In the genomic region with DNA sequence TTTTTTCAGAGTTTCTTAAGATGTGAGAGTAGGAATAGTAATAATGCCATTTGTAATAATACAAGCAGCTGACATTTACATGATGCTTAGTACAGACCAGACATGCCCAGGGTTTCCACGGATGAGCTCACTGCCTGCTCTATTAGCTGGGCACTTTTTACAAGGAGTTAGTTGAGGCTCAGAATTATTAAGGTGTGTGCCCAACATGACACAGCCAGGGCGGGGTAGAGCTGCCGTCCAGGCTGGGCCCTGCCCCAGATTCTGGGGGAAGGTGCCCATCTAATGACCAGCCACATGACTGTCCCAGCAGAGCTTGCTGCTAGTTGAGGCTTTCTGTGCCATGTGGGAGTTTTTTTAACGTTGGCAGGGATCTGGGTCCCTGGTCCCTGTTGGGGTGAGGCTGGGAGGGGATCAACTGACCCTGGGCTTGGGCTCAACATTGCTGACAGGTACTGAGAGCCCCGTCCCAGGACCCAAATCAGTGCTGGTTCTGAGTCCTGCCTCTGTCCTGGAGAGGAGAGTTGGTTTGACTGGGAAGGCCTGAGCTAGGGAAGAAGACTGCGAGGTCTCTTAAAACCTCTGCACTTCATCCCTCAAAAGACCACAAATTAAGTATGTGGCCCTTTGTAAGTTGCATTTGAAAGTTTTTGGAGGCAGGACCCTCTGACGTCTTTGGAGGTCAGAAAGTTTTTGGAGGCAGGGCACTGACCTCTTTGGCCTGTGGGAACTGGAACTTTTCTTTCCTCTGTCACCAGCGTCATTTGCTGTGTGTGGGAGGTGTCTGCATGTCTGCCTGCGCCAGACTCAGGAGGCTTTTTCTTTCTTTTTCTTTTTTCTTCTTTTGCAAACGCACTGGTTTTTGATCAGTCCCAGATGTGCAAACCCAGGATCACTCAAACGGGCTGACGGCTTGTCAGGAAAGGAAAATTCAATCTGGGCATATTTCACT, we compare ENCODE assay signal across 12 cellular contexts. TPM values are rescaled to one million over a fixed set of nuclear protein-coding genes. Genes with fewer than 3 reads are reported as not detected.
DNase-seq lines count a peak whose midpoint lies in the region; ATAC-seq and TF ChIP-seq lines count a peak whose summit lies in the region.
"Had no signal": no experiment of that assay in that cellular context is flagged by ENCODE, and none has a peak within 500 bp of the region (broad histone marks: within the 10 kb centered on the region; RNA-seq: fewer than 3 reads in every experiment).

No MANE protein-coding gene starts in this region.

- no peaks in the 10 kb centered on the region for H3K9me3 ChIP-seq in smooth muscle cell (replicated peaks; ENCODE audit: low read depth)
- H3K9me3 ChIP-seq: MG63, pancreas had no signal

- H3K27me3 Mint-ChIP-seq in endothelial cell (ENCODE audit: unreplicated experiment) = peaks cover 8% of the 10 kb centered on the region

- H3K4me3 ChIP-seq in dorsolateral prefrontal cortex (peak overlapping the region in 34 of 59 donors; percentile 1 to 71 (median 59)), smooth muscle cell (peak overlapping the region; percentile 66)
- H3K4me3 ChIP-seq: MG63 had no signal

- peaks cover 32% of the 10 kb centered on the region for H3F3A ChIP-seq in smooth muscle cell (ENCODE audit: low read depth)

- TF ChIP-seq CTCF in dorsolateral prefrontal cortex (IDR thresholded peaks at IDR 0.05 in 54 of 56, conservative IDR thresholded peaks at IDR 0.05 in 2 of 56; ENCODE audit: low read depth in 1 of 56, partially characterized antibody in 56 of 56) (no peak), smooth muscle cell (IDR thresholded peaks at IDR 0.05; ENCODE audit: borderline replicate concordance, insufficient read depth, poor library complexity, severe bottlenecking) (no peak), endothelial cell (IDR thresholded peaks at IDR 0.05; ENCODE audit: unreplicated experiment) (no peak)

- H3K4me1 ChIP-seq in smooth muscle cell (ENCODE audit: low read depth) = peaks cover 7% of the 10 kb centered on the region
- H3K4me1 ChIP-seq: pancreas had no signal

- peaks cover 2% of the 10 kb centered on the region for H3K4me1 Mint-ChIP-seq in endothelial cell (ENCODE audit: unreplicated experiment)

- 32% methylated on average over 12 of the region's 12 CpGs for WGBS in smooth muscle cell (ENCODE audit: low lambda C conversion rate)

- H3K36me3 ChIP-seq in smooth muscle cell (ENCODE audit: low read depth) = no peaks in the 10 kb centered on the region
- H3K36me3 ChIP-seq: MG63, pancreas had no signal

- H2AFZ ChIP-seq in smooth muscle cell (ENCODE audit: low read depth) = no peak overlapping the region

- intact Hi-C loops in dorsolateral prefrontal cortex (cut with DNase I) = loop anchor here in 1 of 2 donors (5.0 kb wide), 1 partner anchor 130 kb away; no protein-coding TSS in a partner anchor

- peak; percentile 28 for ATAC-seq in left lobe of liver
- ATAC-seq: pancreas had no signal

- H3K27me3 ChIP-seq in dorsolateral prefrontal cortex = no peaks in the 10 kb centered on the region
- H3K27me3 ChIP-seq in smooth muscle cell (ENCODE audit: low read depth) = no peaks in the 10 kb centered on the region
- H3K27me3 ChIP-seq: MG63, pancreas had no signal

- H3K4me3 Mint-ChIP-seq in endothelial cell (ENCODE audit: unreplicated experiment) = no peak overlapping the region
- H3K4me3 Mint-ChIP-seq: B cell had no signal

- peak overlapping the region; percentile 97 for H3K4me2 ChIP-seq in smooth muscle cell

- peak; percentile 57 for DNase-seq in EH (ENCODE audit: low read depth)
- no peak for DNase-seq in dorsolateral prefrontal cortex
- DNase-seq in left lobe of liver (ENCODE audit: low spot score) = no peak
- no peak for DNase-seq in smooth muscle cell (lab: John Stamatoyannopoulos, UW; ENCODE audit: unreplicated experiment)
- no peak for DNase-seq in NCI-H345 treated with DMSO at 0.1 percent for 48 hours (lab: John Stamatoyannopoulos, UW; ENCODE audit: unreplicated experiment)
- no peak for DNase-seq in SKM-1 treated with dmso at 0.1 percent for 144 hours (lab: John Stamatoyannopoulos, UW; ENCODE audit: unreplicated experiment)
- DNase-seq in stimulated activated CD4-positive, alpha-beta T cell treated with anti-CD3 and anti-CD28 coated beads, Interleukin-4, amount 100 ng/mL, for 24 hours = no peak
- DNase-seq in endothelial cell (ENCODE audit: low spot score) = no peak
- DNase-seq: amygdala, MG63, pancreas had no signal

- H3K36me3 Mint-ChIP-seq in endothelial cell (ENCODE audit: low read depth, unreplicated experiment) = no peaks in the 10 kb centered on the region

- no peaks in the 10 kb centered on the region for H3K9me3 Mint-ChIP-seq in endothelial cell (ENCODE audit: unreplicated experiment)

- peak overlapping the region; percentile 52 for H3K9ac ChIP-seq in smooth muscle cell (ENCODE audit: low read depth)

- H4K20me1 ChIP-seq in smooth muscle cell (ENCODE audit: low read depth) = peaks cover 40% of the 10 kb centered on the region

- H3K79me2 ChIP-seq in smooth muscle cell (ENCODE audit: low read depth) = peaks cover 65% of the 10 kb centered on the region

- H3K27ac Mint-ChIP-seq in endothelial cell (ENCODE audit: unreplicated experiment) = no peak overlapping the region
- H3K27ac Mint-ChIP-seq: B cell had no signal

- peak overlapping the region in 14 of 59 donors; percentile 5 to 62 (median 24) for H3K27ac ChIP-seq in dorsolateral prefrontal cortex
- peak overlapping the region; percentile 95 for H3K27ac ChIP-seq in smooth muscle cell (ENCODE audit: low read depth)
- H3K27ac ChIP-seq: pancreas had no signal

RNA-seq across cellular contexts. Expression of a gene that starts 2.2 kb away (rescaled TPM):
- total RNA-seq in dorsolateral prefrontal cortex = 10 to 100 TPM in 80 of 120 experiments, 1 to 10 TPM in 40; 3.4 to 43.2 (median 11.6) TPM
- 4.5 TPM for total RNA-seq in left lobe of liver
- 63.1 and 104 TPM in 2 replicates for total RNA-seq in smooth muscle cell
- 79.7 and 105 TPM in 2 replicates for polyA plus RNA-seq in smooth muscle cell
- total RNA-seq in endothelial cell (ENCODE audit: unreplicated experiment) = 0.54 TPM
